Comparison of ENCODE assay signal across 16 cellular contexts in genomic region chr19:21472507-21472906, GRCh38. TPM values are rescaled to one million over a fixed set of nuclear protein-coding genes. Genes with fewer than 3 reads are reported as not detected.
A peak's percentile ranks its signal among the peaks of the same experiment; 100 is the strongest.
DNase-seq lines count a peak whose midpoint lies in the region; ATAC-seq and TF ChIP-seq lines count a peak whose summit lies in the region.
"Had no signal": no experiment of that assay in that cellular context is flagged by ENCODE, and none has a peak within 500 bp of the region (broad histone marks: within the 10 kb centered on the region; RNA-seq: fewer than 3 reads in every experiment).

No MANE protein-coding gene starts in this region.

- TF ChIP-seq POLR2A in sigmoid colon (IDR thresholded peaks at IDR 0.05), result no peak

- TF ChIP-seq CTCF in lower lobe of right lung (IDR thresholded peaks at IDR 0.05) (no peak), upper lobe of right lung (IDR thresholded peaks at IDR 0.05) (no peak), sigmoid colon (IDR thresholded peaks at IDR 0.05) (no peak)

- H3K4me1 ChIP-seq in lower lobe of right lung (peaks cover 10% of the 10 kb centered on the region), upper lobe of right lung (no peaks in the 10 kb centered on the region), sigmoid colon (peaks cover 0 to 15% (median 11%) of the 10 kb centered on the region in 4 donors)
- H3K4me1 ChIP-seq: Caco-2 had no signal

- ATAC-seq in lower lobe of right lung (peak; percentile 55 to 57), upper lobe of right lung (peak; percentile 10)
- ATAC-seq: GM12878 had no signal

- H3K9me3 ChIP-seq in lower lobe of right lung (no peaks in the 10 kb centered on the region), upper lobe of right lung (no peaks in the 10 kb centered on the region), sigmoid colon (no peaks in the 10 kb centered on the region)

- H3K27ac ChIP-seq in lower lobe of right lung, result no peak overlapping the region
- no peak overlapping the region for H3K27ac ChIP-seq in upper lobe of right lung
- H3K27ac ChIP-seq in sigmoid colon, result no peak overlapping the region
- H3K27ac ChIP-seq: GM23248 had no signal

- H3K27me3 ChIP-seq in lower lobe of right lung (ENCODE audit: low read depth) (peaks cover 12% of the 10 kb centered on the region), upper lobe of right lung (peaks cover 10% of the 10 kb centered on the region), sigmoid colon (peaks cover 0 to 8% (median 6%) of the 10 kb centered on the region in 3 donors)

- TF ChIP-seq EP300 in sigmoid colon (IDR thresholded peaks at IDR 0.05), result no peak

- H3K4me3 ChIP-seq in lower lobe of right lung, result no peak overlapping the region
- H3K4me3 ChIP-seq in upper lobe of right lung, result no peak overlapping the region
- no peak overlapping the region for H3K4me3 ChIP-seq in sigmoid colon
- H3K4me3 ChIP-seq: GM12878, GM23248 had no signal

- H3K36me3 ChIP-seq in lower lobe of right lung, result no peaks in the 10 kb centered on the region
- H3K36me3 ChIP-seq in upper lobe of right lung, result no peaks in the 10 kb centered on the region
- no peaks in the 10 kb centered on the region for H3K36me3 ChIP-seq in sigmoid colon

- intact Hi-C loops in lower lobe of right lung (cut with DNase I) (no loop called here), upper lobe of right lung (cut with DNase I) (no loop called here), sigmoid colon (cut with DNase I) (no loop called here)

- DNase-seq in DMS79 (lab: John Stamatoyannopoulos, UW) (peak; percentile 62), DMS79 treated with DMSO at 0.1 percent for 48 hours (lab: John Stamatoyannopoulos, UW) (peak; percentile 81), lower lobe of right lung (no peak), upper lobe of right lung (no peak), sigmoid colon (no peak), COLO829 (ENCODE audit: low spot score) (no peak)
- DNase-seq: C1 segment of cervical spinal cord; Caco-2; CD4-positive, alpha-beta memory T cell; DMS153; EL; GDM1; GM23248; H7; HCEC 1CT had no signal

RNA-seq across cellular contexts. Expression of gene ZNF429, which starts 32.9 kb away (rescaled TPM):
- total RNA-seq in lower lobe of right lung (19.3 TPM), upper lobe of right lung (14.0 TPM), sigmoid colon (10 to 100 TPM; 10.9 to 15.7 (median 12.5) TPM)
- polyA plus RNA-seq in sigmoid colon, result 1 to 10 TPM; 6.5 to 8.5 (median 7.8) TPM

Comparison
In these comparisons a context has a peak if more than half of its experiments do, and no peak if none do; other contexts are left out.
1. DNase-seq: peak in DMS79 (single experiment) and DMS79 treated with DMSO at 0.1 percent for 48 hours (single experiment); none in lower lobe of right lung (single experiment), upper lobe of right lung (single experiment), sigmoid colon (single experiment) and COLO829 (single experiment).